ENCODE assay signal across 8 cellular contexts in genomic region chr17:81035389-81036127, GRCh38. TPM values are rescaled to one million over a fixed set of nuclear protein-coding genes. Genes with fewer than 3 reads are reported as not detected.
DNase-seq lines count a peak whose midpoint lies in the region; ATAC-seq, FAIRE-seq and TF ChIP-seq lines count a peak whose summit lies in the region.

No MANE protein-coding gene starts in this region.

- H3K27ac ChIP-seq in lower lobe of right lung (peak overlapping the region; percentile 71), transverse colon (peak overlapping the region; percentile 63 to 84 (median 72))

- no peaks in the 10 kb centered on the region for H3K9me3 Mint-ChIP-seq in activated CD4-positive, alpha-beta T cell treated with anti-CD3 and anti-CD28 coated beads, Interleukin-2, amount 10 ng/mL, durations not matched to agents 24 days and 14 days
- no peaks in the 10 kb centered on the region for H3K9me3 Mint-ChIP-seq in IgD-negative memory B cell

- TF ChIP-seq CTCF in bronchial epithelial cell (IDR thresholded peaks at IDR 0.05; ENCODE audit: insufficient read depth, low read length, severe bottlenecking) (no peak), lower lobe of right lung (IDR thresholded peaks at IDR 0.05) (no peak), transverse colon (IDR thresholded peaks at IDR 0.05) (no peak)

- H3K9me3 ChIP-seq in lower lobe of right lung, result no peaks in the 10 kb centered on the region
- H3K9me3 ChIP-seq in transverse colon, result no peaks in the 10 kb centered on the region

- intact Hi-C loops in activated CD4-positive, alpha-beta T cell treated with anti-CD3 and anti-CD28 coated beads, Interleukin-2, amount 10 ng/mL, durations not matched to agents 24 days and 14 days (cut with micrococcal nuclease), result no loop called here
- intact Hi-C loops in lower lobe of right lung (cut with DNase I) (no loop called here), transverse colon (cut with DNase I; ENCODE audit: low total_unique reads) (no loop called here)

- no peak for TF ChIP-seq EP300 in transverse colon (IDR thresholded peaks at IDR 0.05; ENCODE audit: low read depth)

- H3K27me3 Mint-ChIP-seq in activated CD4-positive, alpha-beta T cell treated with anti-CD3 and anti-CD28 coated beads, Interleukin-2, amount 10 ng/mL, durations not matched to agents 24 days and 14 days, result peaks cover 42% of the 10 kb centered on the region
- H3K27me3 Mint-ChIP-seq in IgD-negative memory B cell, result peaks cover 25% of the 10 kb centered on the region

- no peak for ATAC-seq in lower lobe of right lung

- H3K4me1 ChIP-seq in lower lobe of right lung (peaks cover 83% of the 10 kb centered on the region), transverse colon (peaks cover 18 to 74% (median 49%) of the 10 kb centered on the region in 4 donors)

- WGBS in transverse colon (ENCODE audit: low coverage in 1 of 2), 2 donors, result 17 to 70% methylated on average over 2 to 33 of the region's 80 CpGs

- peaks cover 9% of the 10 kb centered on the region for H3K4me1 Mint-ChIP-seq in activated CD4-positive, alpha-beta T cell treated with anti-CD3 and anti-CD28 coated beads, Interleukin-2, amount 10 ng/mL, durations not matched to agents 24 days and 14 days
- H3K4me1 Mint-ChIP-seq in IgD-negative memory B cell, result peaks cover 0 to 6% (median 2%) of the 10 kb centered on the region in 3 donors

- H3K4me3 ChIP-seq in bronchial epithelial cell (ENCODE audit: low read depth, low read length) (peak overlapping the region; percentile 72), lower lobe of right lung (peak overlapping the region; percentile 62), transverse colon (peak overlapping the region; percentile 7 to 82 (median 79))

- FAIRE-seq in bronchial epithelial cell (lab: Jason Lieb, UNC), result no peak

- H3K36me3 ChIP-seq in bronchial epithelial cell (ENCODE audit: control insufficient read depth, insufficient read depth, low read length) (peaks cover 19% of the 10 kb centered on the region), lower lobe of right lung (peaks cover 11% of the 10 kb centered on the region), transverse colon (no peaks in the 10 kb centered on the region)

- H3K27me3 ChIP-seq in bronchial epithelial cell (ENCODE audit: control insufficient read depth, insufficient read depth, low read length) (no peaks in the 10 kb centered on the region), lower lobe of right lung (ENCODE audit: low read depth) (no peaks in the 10 kb centered on the region), transverse colon (no peaks in the 10 kb centered on the region)

- TF ChIP-seq POLR2A in transverse colon (IDR thresholded peaks at IDR 0.05), result no peak

- DNase-seq in activated CD4-positive, alpha-beta T cell treated with anti-CD3 and anti-CD28 coated beads, Interleukin-2, amount 10 ng/mL, durations not matched to agents 24 days and 14 days, result peak; percentile 78
- no peak for DNase-seq in activated CD4-positive, alpha-beta T cell treated with anti-CD3 and anti-CD28 coated beads for 4 hours
- DNase-seq in bronchial epithelial cell (ENCODE audit: low read depth) (no peak), lower lobe of right lung (peak; percentile 64), transverse colon (no peak), NCI-H524 treated with DMSO at 0.1 percent for 48 hours (lab: John Stamatoyannopoulos, UW) (no peak), NCI-H1694 (lab: John Stamatoyannopoulos, UW) (no peak)

- H3K4me3 Mint-ChIP-seq in activated CD4-positive, alpha-beta T cell treated with anti-CD3 and anti-CD28 coated beads, Interleukin-2, amount 10 ng/mL, durations not matched to agents 24 days and 14 days, result peak overlapping the region; percentile 82
- peak overlapping the region; percentile 65 to 90 (median 76) for H3K4me3 Mint-ChIP-seq in IgD-negative memory B cell

- no peaks in the 10 kb centered on the region for H3K36me3 Mint-ChIP-seq in activated CD4-positive, alpha-beta T cell treated with anti-CD3 and anti-CD28 coated beads, Interleukin-2, amount 10 ng/mL, durations not matched to agents 24 days and 14 days (ENCODE audit: low read depth)
- H3K36me3 Mint-ChIP-seq in IgD-negative memory B cell, result peaks cover 2% of the 10 kb centered on the region

- in situ Hi-C loops in transverse colon (cut with MboI; ENCODE audit: low pct_ligation_motif_present in 1 of 4, low pct_unique_long_range_greater_than_20kb in 1 of 4, low sequenced_read_pairs in 3 of 4), result no loop called here

- peak overlapping the region; percentile 54 for H3K27ac Mint-ChIP-seq in activated CD4-positive, alpha-beta T cell treated with anti-CD3 and anti-CD28 coated beads, Interleukin-2, amount 10 ng/mL, durations not matched to agents 24 days and 14 days
- peak overlapping the region in 2 of 3 donors; percentile 16 to 70 for H3K27ac Mint-ChIP-seq in IgD-negative memory B cell

RNA-seq across cellular contexts. Expression of gene BAIAP2, which starts 0.6 kb away (rescaled TPM):
- 4.4 and 5.5 TPM in 2 replicates for total RNA-seq in activated CD4-positive, alpha-beta T cell treated with anti-CD3 and anti-CD28 coated beads, Interleukin-2, amount 10 ng/mL, durations not matched to agents 24 days and 14 days
- 0.48 TPM for polyA plus RNA-seq in IgD-negative memory B cell
- total RNA-seq in bronchial epithelial cell, result 48.7 and 60.3 TPM in 2 replicates
- total RNA-seq in lower lobe of right lung, result 119 TPM
- total RNA-seq in transverse colon, result 10 to 100 TPM; 11.7 to 62.1 (median 39.6) TPM

RNA-seq across cellular contexts. Expression of gene CHMP6, which starts 43.9 kb away (rescaled TPM):
- 30.8 and 32.8 TPM in 2 replicates for total RNA-seq in activated CD4-positive, alpha-beta T cell treated with anti-CD3 and anti-CD28 coated beads, Interleukin-2, amount 10 ng/mL, durations not matched to agents 24 days and 14 days
- 30.2 TPM for polyA plus RNA-seq in IgD-negative memory B cell
- total RNA-seq in bronchial epithelial cell (5.8 and 8.6 TPM in 2 replicates), lower lobe of right lung (28.8 TPM), transverse colon (100 to 1,000 TPM in 1 of 4 donors, 10 to 100 TPM in 3; 38.6 to 107 (median 41.7) TPM)

Comparison
In these comparisons a context has a peak if more than half of its experiments do, and no peak if none do; other contexts are left out.
1. DNase-seq: peak in activated CD4-positive, alpha-beta T cell treated with anti-CD3 and anti-CD28 coated beads, Interleukin-2, amount 10 ng/mL, durations not matched to agents 24 days and 14 days (single experiment) and lower lobe of right lung (single experiment); none in activated CD4-positive, alpha-beta T cell treated with anti-CD3 and anti-CD28 coated beads for 4 hours (0 of 2), bronchial epithelial cell (single experiment), transverse colon (single experiment), NCI-H524 treated with DMSO at 0.1 percent for 48 hours (single experiment) and NCI-H1694 (single experiment).
2. Peak in every context shown above with its lines, with median percentiles within 50 percentile points of each other: H3K4me3 ChIP-seq.